Comparison of ENCODE assay signal across 8 cellular contexts in the genomic region with DNA sequence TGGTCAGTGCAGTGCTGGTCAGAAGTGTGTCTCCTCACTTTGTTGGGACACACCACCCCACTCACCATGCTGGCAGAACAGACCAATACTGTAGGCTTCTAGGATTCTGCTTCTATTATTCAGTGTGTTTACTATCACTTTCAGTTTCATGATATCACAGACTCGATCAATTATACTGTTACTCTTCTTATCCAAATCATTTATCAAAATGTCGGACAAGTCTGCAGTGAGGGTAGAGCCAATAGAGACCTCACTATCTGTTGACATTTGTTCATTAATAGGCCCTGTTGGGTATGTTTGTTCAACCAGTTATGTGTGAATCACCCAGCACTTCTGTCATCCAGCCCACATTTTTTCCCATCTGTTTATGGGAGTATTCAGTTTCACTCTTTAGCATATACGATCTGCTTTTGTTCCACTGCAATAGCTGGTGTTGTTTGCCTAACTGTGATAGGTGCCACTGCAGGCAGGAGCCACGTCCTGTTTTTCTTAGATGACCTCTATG.
DNase-seq lines count a peak whose midpoint lies in the region; ATAC-seq and TF ChIP-seq lines count a peak whose summit lies in the region.

No MANE protein-coding gene starts in this region.

- no peak for TF ChIP-seq CTCF in heart left ventricle (IDR thresholded peaks at IDR 0.05)
- no peak for TF ChIP-seq CTCF in right atrium auricular region (IDR thresholded peaks at IDR 0.05)
- no peak for TF ChIP-seq CTCF in esophagus muscularis mucosa (IDR thresholded peaks at IDR 0.05)
- TF ChIP-seq CTCF in sigmoid colon (IDR thresholded peaks at IDR 0.05), result no peak

- ATAC-seq in heart left ventricle (peak in 1 of 4 donors; percentile 36), GM18861 (IDR thresholded peaks at IDR 0.05; ENCODE audit: unreplicated experiment) (no peak), GM19397 (IDR thresholded peaks at IDR 0.05; ENCODE audit: unreplicated experiment) (no peak)

- intact Hi-C loops in heart left ventricle (cut with DNase I), result no loop called here
- intact Hi-C loops in esophagus muscularis mucosa (cut with DNase I), result loop anchor here (10.0 kb wide), 1 partner anchor 402 kb away; no protein-coding TSS in a partner anchor
- intact Hi-C loops in sigmoid colon (cut with DNase I), result no loop called here

- H3K9me3 ChIP-seq in heart left ventricle (peaks cover 0 to 25% (median 10%) of the 10 kb centered on the region in 12 donors), right atrium auricular region (peaks cover 0 to 8% of the 10 kb centered on the region in 2 donors), esophagus muscularis mucosa (peaks cover 0 to 20% (median 10%) of the 10 kb centered on the region in 4 donors), sigmoid colon (peaks cover 0 to 7% (median 0%) of the 10 kb centered on the region in 4 donors)

- TF ChIP-seq POLR2A in heart left ventricle (IDR thresholded peaks at IDR 0.05), result no peak
- no peak for TF ChIP-seq POLR2A in esophagus muscularis mucosa (IDR thresholded peaks at IDR 0.05; ENCODE audit: low read depth)
- no peak for TF ChIP-seq POLR2A in sigmoid colon (IDR thresholded peaks at IDR 0.05)

- H3K27me3 ChIP-seq in heart left ventricle, result no peaks in the 10 kb centered on the region
- no peaks in the 10 kb centered on the region for H3K27me3 ChIP-seq in right atrium auricular region
- no peaks in the 10 kb centered on the region for H3K27me3 ChIP-seq in esophagus muscularis mucosa
- no peaks in the 10 kb centered on the region for H3K27me3 ChIP-seq in sigmoid colon

- TF ChIP-seq EP300 in esophagus muscularis mucosa (IDR thresholded peaks at IDR 0.05) (no peak), sigmoid colon (IDR thresholded peaks at IDR 0.05) (no peak)

- H3K27ac ChIP-seq in heart left ventricle (peak overlapping the region in 7 of 12 donors; percentile 2 to 74 (median 24)), right atrium auricular region (no peak overlapping the region), esophagus muscularis mucosa (replicated peaks in 1 of 4) (peak overlapping the region in 3 of 4 donors; percentile 17 to 25 (median 18)), sigmoid colon (peak overlapping the region in 1 of 4 donors; percentile 28)

- 48 to 60% (median 55%) methylated on average over 4 of the region's 4 CpGs for WGBS in heart left ventricle, 4 donors
- WGBS in esophagus muscularis mucosa, result 41% methylated on average over 4 of the region's 4 CpGs
- 8 to 41% methylated on average over 4 of the region's 4 CpGs for WGBS in sigmoid colon, 2 donors

- H3K36me3 ChIP-seq in heart left ventricle (no peaks in the 10 kb centered on the region), right atrium auricular region (no peaks in the 10 kb centered on the region), esophagus muscularis mucosa (no peaks in the 10 kb centered on the region), sigmoid colon (no peaks in the 10 kb centered on the region)

- H3K4me1 ChIP-seq in heart left ventricle (peaks cover 0 to 18% (median 0%) of the 10 kb centered on the region in 12 donors), right atrium auricular region (no peaks in the 10 kb centered on the region), esophagus muscularis mucosa (peaks cover 0 to 7% (median 2%) of the 10 kb centered on the region in 4 donors), sigmoid colon (no peaks in the 10 kb centered on the region)

- DNase-seq in heart left ventricle (no peak), right atrium auricular region (ENCODE audit: low spot score) (no peak), RPMI7951 (ENCODE audit: low read depth) (peak; percentile 65), esophagus muscularis mucosa (ENCODE audit: extremely low spot score) (no peak), sigmoid colon (no peak), NCI-H82 (lab: John Stamatoyannopoulos, UW) (no peak)

- H3K4me3 ChIP-seq in heart left ventricle (peak overlapping the region in 8 of 12 donors; percentile 3 to 47 (median 22)), right atrium auricular region (peak overlapping the region in 1 of 2 donors; percentile 1), esophagus muscularis mucosa (peak overlapping the region; percentile 24 to 44 (median 31)), sigmoid colon (peak overlapping the region in 3 of 4 donors; percentile 7 to 21 (median 11))

Comparison
In these comparisons a context has a peak if more than half of its experiments do, and no peak if none do; other contexts are left out.
1. H3K27ac ChIP-seq: peak in heart left ventricle (7 of 12) and esophagus muscularis mucosa (3 of 4); none in right atrium auricular region (0 of 2).